9 cellular contexts compared by ENCODE assay signal in genomic region chr11:120212259-120212888, GRCh38. TPM values are rescaled to one million over a fixed set of nuclear protein-coding genes. Genes with fewer than 3 reads are reported as not detected.
DNase-seq lines count a peak whose midpoint lies in the region; ATAC-seq and TF ChIP-seq lines count a peak whose summit lies in the region.
"Had no signal": no experiment of that assay in that cellular context is flagged by ENCODE, and none has a peak within 500 bp of the region (broad histone marks: within the 10 kb centered on the region; RNA-seq: fewer than 3 reads in every experiment).

No MANE protein-coding gene starts in this region.

- H3K4me3 ChIP-seq in mesodermal cell (ENCODE audit: extremely low read depth, insufficient read depth, low read length, poor library complexity, severe bottlenecking) = peak overlapping the region; percentile 65
- H3K4me3 ChIP-seq in vagina = peak overlapping the region; percentile 49 to 83

- H3K27me3 Mint-ChIP-seq in natural killer cell (ENCODE audit: low read depth in 2 of 2) (peaks cover 28% of the 10 kb centered on the region in 2 donors), T-helper 17 cell (peaks cover 28% of the 10 kb centered on the region)
- peaks cover 16 to 20% of the 10 kb centered on the region in 2 donors for H3K27me3 Mint-ChIP-seq in natural killer cell treated with Interleukin-12 subunit alpha and Interleukin-12 subunit beta and Interleukin-15 and Interleukin-18, amount 100 ng/mL, for 72 hours

- 14 to 25% methylated on average over 5 to 10 of the region's 14 CpGs for WGBS in mesodermal cell (ENCODE audit: insufficient coverage in 2 of 2), 2 experiments

- H3K36me3 ChIP-seq in mesodermal cell (ENCODE audit: control insufficient read depth, insufficient read depth, low read length) (peaks cover 17% of the 10 kb centered on the region), vagina (no peaks in the 10 kb centered on the region)

- intact Hi-C loops in natural killer cell (cut with micrococcal nuclease) (no loop called here), vagina (cut with DNase I) (no loop called here)

- H3K9me3 ChIP-seq in mesodermal cell (ENCODE audit: control insufficient read depth, low read length) (no peaks in the 10 kb centered on the region), vagina (no peaks in the 10 kb centered on the region), T-helper 17 cell (ENCODE audit: control insufficient read depth, low read length, poor library complexity, severe bottlenecking) (no peaks in the 10 kb centered on the region)

- H3K4me1 ChIP-seq in mesodermal cell (ENCODE audit: control insufficient read depth, insufficient read depth, low read length, poor library complexity, severe bottlenecking) = peaks cover 38% of the 10 kb centered on the region
- peaks cover 91% of the 10 kb centered on the region for H3K4me1 ChIP-seq in vagina

- TF ChIP-seq CTCF in natural killer cell (IDR thresholded peaks at IDR 0.05) (no peak), vagina (IDR thresholded peaks at IDR 0.05) (no peak)

- H3K9me3 Mint-ChIP-seq in natural killer cell = no peaks in the 10 kb centered on the region
- H3K9me3 Mint-ChIP-seq in natural killer cell treated with Interleukin-12 subunit alpha and Interleukin-12 subunit beta and Interleukin-15 and Interleukin-18, amount 100 ng/mL, for 72 hours = no peaks in the 10 kb centered on the region

- H3K27ac ChIP-seq in cingulate gyrus (ENCODE audit: low read depth, low read length) = peak overlapping the region; percentile 39
- H3K27ac ChIP-seq in mesodermal cell (ENCODE audit: low read depth, low read length, severe bottlenecking) = no peak overlapping the region
- H3K27ac ChIP-seq in vagina = peak overlapping the region; percentile 80

- no peaks in the 10 kb centered on the region for H3K27me3 ChIP-seq in vagina

- TF ChIP-seq POLR2A in vagina (IDR thresholded peaks at IDR 0.05) = no peak

- H3K4me1 Mint-ChIP-seq in natural killer cell = peaks cover 28 to 36% of the 10 kb centered on the region in 2 donors
- H3K4me1 Mint-ChIP-seq in natural killer cell treated with Interleukin-12 subunit alpha and Interleukin-12 subunit beta and Interleukin-15 and Interleukin-18, amount 100 ng/mL, for 72 hours (ENCODE audit: low read depth in 2 of 2) = peaks cover 25 to 27% of the 10 kb centered on the region in 2 donors
- H3K4me1 Mint-ChIP-seq in T-helper 17 cell = peaks cover 19% of the 10 kb centered on the region

- H3K4me3 Mint-ChIP-seq in natural killer cell = peak overlapping the region; percentile 58
- H3K4me3 Mint-ChIP-seq in natural killer cell treated with Interleukin-12 subunit alpha and Interleukin-12 subunit beta and Interleukin-15 and Interleukin-18, amount 100 ng/mL, for 72 hours = no peak overlapping the region
- no peak overlapping the region for H3K4me3 Mint-ChIP-seq in T-helper 17 cell

- H3K36me3 Mint-ChIP-seq in natural killer cell (no peaks in the 10 kb centered on the region), T-helper 17 cell (ENCODE audit: low read depth) (peaks cover 5% of the 10 kb centered on the region)
- H3K36me3 Mint-ChIP-seq in natural killer cell treated with Interleukin-12 subunit alpha and Interleukin-12 subunit beta and Interleukin-15 and Interleukin-18, amount 100 ng/mL, for 72 hours = no peaks in the 10 kb centered on the region

- DNase-seq in natural killer cell (no peak), vagina (ENCODE audit: extremely low spot score in 2 of 2) (no peak), HPDE6-E6E7 (ENCODE audit: extremely low spot score) (no peak), T-helper 17 cell (no peak)
- no peak for DNase-seq in natural killer cell treated with Interleukin-12 subunit alpha and Interleukin-12 subunit beta and Interleukin-15 and Interleukin-18, amount 100 ng/mL, for 72 hours (ENCODE audit: low spot score)

- ATAC-seq in natural killer cell = no peak
- ATAC-seq in natural killer cell treated with Interleukin-12 subunit alpha and Interleukin-12 subunit beta and Interleukin-15 and Interleukin-18, amount 100 ng/mL, for 72 hours = no peak
- ATAC-seq in GM18909 (IDR thresholded peaks at IDR 0.05; ENCODE audit: poor library complexity, unreplicated experiment) = no peak
- no peak for ATAC-seq in T-helper 17 cell

- H3K27ac Mint-ChIP-seq in natural killer cell (no peak overlapping the region), T-helper 17 cell (no peak overlapping the region)
- no peak overlapping the region for H3K27ac Mint-ChIP-seq in natural killer cell treated with Interleukin-12 subunit alpha and Interleukin-12 subunit beta and Interleukin-15 and Interleukin-18, amount 100 ng/mL, for 72 hours

RNA-seq across cellular contexts. Expression of gene OAF, which starts 1.5 kb away (rescaled TPM):
- total RNA-seq in natural killer cell (1 to 10 TPM; 2.8 to 5.1 (median 3.8) TPM), vagina (56.7 TPM), T-helper 17 cell (1 to 10 TPM; 1.3 to 3.8 TPM)
- total RNA-seq in natural killer cell treated with Interleukin-12 subunit alpha and Interleukin-12 subunit beta and Interleukin-15 and Interleukin-18, amount 100 ng/mL, for 72 hours = 1 to 10 TPM; 1.1 to 1.9 TPM
- 53.6 TPM for polyA plus RNA-seq in mesodermal cell (2013, experiment 1 of 2)
- polyA plus RNA-seq in mesodermal cell (2013, experiment 2 of 2) = 46.4 TPM

RNA-seq across cellular contexts. Expression of gene POU2F3, which starts 27.6 kb away (rescaled TPM):
- total RNA-seq in natural killer cell = not detected
- not detected for total RNA-seq in natural killer cell treated with Interleukin-12 subunit alpha and Interleukin-12 subunit beta and Interleukin-15 and Interleukin-18, amount 100 ng/mL, for 72 hours
- polyA plus RNA-seq in mesodermal cell (2013, experiment 1 of 2) = 0.11 TPM
- not detected for polyA plus RNA-seq in mesodermal cell (2013, experiment 2 of 2)
- total RNA-seq in vagina = 2.7 TPM
- total RNA-seq in T-helper 17 cell = not detected
- total RNA-seq: LHCN-M2 had no signal
